Comparison of ENCODE assay signal across 24 cellular contexts in the genomic region with DNA sequence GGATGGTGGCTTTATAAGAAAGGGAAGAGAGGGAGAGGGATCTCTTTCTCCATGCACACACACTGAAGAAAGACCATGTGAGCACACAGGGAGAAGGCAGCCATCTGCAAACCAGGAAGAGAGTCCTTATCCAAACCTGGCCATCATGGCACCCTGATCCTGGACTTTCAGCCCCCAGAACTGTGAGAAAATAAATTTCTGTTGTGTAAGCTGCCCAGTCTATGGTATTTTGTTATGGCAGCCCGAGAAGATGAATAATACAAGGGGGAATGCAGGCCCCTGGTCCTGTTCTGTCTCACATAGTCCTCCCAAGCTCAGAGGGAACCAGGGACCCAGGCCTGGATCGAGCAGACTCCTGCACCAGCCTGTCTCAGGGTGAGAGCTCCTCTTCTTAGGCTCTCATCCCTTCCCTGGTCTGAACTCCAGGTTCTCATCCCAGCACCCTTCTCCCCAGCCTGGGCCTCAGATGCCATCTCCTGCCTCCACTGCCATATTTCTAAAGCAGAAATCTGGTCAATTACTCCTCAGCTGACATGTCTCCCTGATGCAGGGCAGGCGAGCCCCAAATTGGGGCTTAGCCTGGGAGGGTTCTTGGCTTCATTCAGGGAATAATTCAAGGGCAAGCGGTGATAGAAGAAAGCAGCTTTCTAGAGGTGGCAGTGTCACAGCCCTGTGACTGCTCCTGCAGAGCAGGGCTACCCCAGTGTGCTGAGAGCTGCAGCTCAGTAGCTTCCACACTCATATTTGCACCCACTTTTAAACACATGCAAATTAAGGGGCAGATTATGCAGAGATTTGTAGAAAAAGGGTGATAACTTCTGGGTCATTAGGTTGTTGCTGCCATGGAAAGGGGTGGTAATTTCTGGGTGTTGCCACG. TPM values are rescaled to one million over a fixed set of nuclear protein-coding genes. Genes with fewer than 3 reads are reported as not detected.
DNase-seq lines count a peak whose midpoint lies in the region; ATAC-seq, FAIRE-seq and TF ChIP-seq lines count a peak whose summit lies in the region.
"Had no signal": no experiment of that assay in that cellular context is flagged by ENCODE, and none has a peak within 500 bp of the region (broad histone marks: within the 10 kb centered on the region; RNA-seq: fewer than 3 reads in every experiment).

No MANE protein-coding gene starts in this region.

- WGBS in A549 (ENCODE audit: missing lambda C conversion rate), result 53% methylated on average over 5 of the region's 5 CpGs
- WGBS in mesodermal cell (ENCODE audit: insufficient coverage in 2 of 2), 2 experiments, result 94 to 100% methylated on average over 4 of the region's 5 CpGs
- WGBS in testis, 2 donors, result 82 to 95% methylated on average over 5 of the region's 5 CpGs

- intact Hi-C loops in testis (cut with DNase I; ENCODE audit: low total_unique reads), result no loop called here

- no peaks in the 10 kb centered on the region for H3K27me3 ChIP-seq in testis
- H3K27me3 ChIP-seq: gastrocnemius medialis, tibial nerve had no signal

- TF ChIP-seq CTCF in A549 (IDR thresholded peaks at IDR 0.05) (no peak), RWPE1 (conservative IDR thresholded peaks at IDR 0.05; ENCODE audit: low read depth) (no peak), choroid plexus epithelial cell (conservative IDR thresholded peaks at IDR 0.05; ENCODE audit: low read depth, low read length) (no peak), testis (IDR thresholded peaks at IDR 0.05) (no peak)

- CTCF ChIA-PET in A549 (lab: Yijun Ruan, JAX) (interaction anchor here (0.6 to 37.5 kb wide), 16 partner anchors 11 to 114 kb away, joined by 3 to 822 read pairs (median 5); partner anchors contain the start of gene IGFBP4), RWPE1 (lab: Yijun Ruan, JAX) (interaction anchor here (0.6 to 0.8 kb wide), 2 partner anchors 61 to 82 kb away, joined by 3 read pairs; no protein-coding TSS in a partner anchor)

- peak; percentile 80 for FAIRE-seq in A549 (lab: Jason Lieb, UNC)

- POLR2A ChIA-PET in A549 (lab: Yijun Ruan, JAX), result interaction anchor here (0.5 to 12.0 kb wide), 16 partner anchors 8 to 421 kb away, joined by 3 to 177 read pairs (median 4); no protein-coding TSS in a partner anchor
- POLR2A ChIA-PET in RWPE1 (lab: Yijun Ruan, JAX; ENCODE audit: low non-redundant PET), result interaction anchor here (0.7 kb wide), 1 partner anchor 83 kb away, joined by 3 read pairs; no protein-coding TSS in a partner anchor

- DNase-seq in A549 (ENCODE audit: low read depth in 1 of 2, low spot score in 1 of 2) (peak in 1 of 2 experiments; percentile 72), RWPE1 (ENCODE audit: low spot score) (no peak), choroid plexus epithelial cell (ENCODE audit: low read depth) (peak; percentile 67), testis (no peak), DMS114 treated with DMSO at 0.1 percent for 48 hours (lab: John Stamatoyannopoulos, UW; ENCODE audit: unreplicated experiment) (no peak), AG20443 (ENCODE audit: low spot score) (no peak)
- DNase-seq in activated CD4-positive, alpha-beta T cell treated with anti-CD3 and anti-CD28 coated beads, Interleukin-2, amount 50 U/mL, for 4 hours, result no peak
- DNase-seq: ACHN; activated CD4-positive, CD25-positive, alpha-beta regulatory T cell; activated gamma-delta T cell treated with Interleukin-2 at 50 U/mL for 16 hours; CD8-positive, alpha-beta memory T cell; gastrocnemius medialis; GOT3; lower lobe of right lung; NCI-H1092; NCI-H82; stimulated activated CD4-positive, alpha-beta T cell treated with anti-CD3 and anti-CD28 coated beads, Interleukin-4, amount 100 ng/mL, for 1 hour; stimulated activated CD8-positive, alpha-beta memory T cell treated with anti-CD3 and anti-CD28 coated beads, Interleukin-4, amount 100 ng/mL, for 48 hours; T-helper 1 cell had no signal

- no peak for TF ChIP-seq POLR2A in A549 (IDR thresholded peaks at IDR 0.05; ENCODE audit: low read length)
- no peak for TF ChIP-seq POLR2A in testis (IDR thresholded peaks at IDR 0.05)

- H3K27ac ChIP-seq in A549 (peak overlapping the region; percentile 96 to 97), RWPE1 (peak overlapping the region; percentile 89), mesodermal cell (ENCODE audit: low read depth, low read length, severe bottlenecking) (peak overlapping the region; percentile 37), testis (no peak overlapping the region)
- H3K27ac ChIP-seq: gastrocnemius medialis, lower lobe of right lung had no signal

- peak; percentile 6 to 30; a peak in 4 of 6 replicates for ATAC-seq in A549
- ATAC-seq: gastrocnemius medialis, lower lobe of right lung, sciatic nerve had no signal

- H3K36me3 ChIP-seq in mesodermal cell (ENCODE audit: control insufficient read depth, insufficient read depth, low read length) (no peaks in the 10 kb centered on the region), testis (ENCODE audit: low read depth, missing control alignments) (no peaks in the 10 kb centered on the region)
- H3K36me3 ChIP-seq: gastrocnemius medialis, lower lobe of right lung, tibial nerve had no signal

- TF ChIP-seq RAD21 in A549 (conservative IDR thresholded peaks at IDR 0.05 in 1 of 2, IDR thresholded peaks at IDR 0.05 in 1 of 2), result 0 out of 5 replicates have a peak, but pooled peaks of 1 of the 2 experiments have one; percentile 1

- no peak for TF ChIP-seq EP300 in A549 (IDR thresholded peaks at IDR 0.05)

- H3K4me1 ChIP-seq in A549 (peaks cover 78% of the 10 kb centered on the region), mesodermal cell (ENCODE audit: control insufficient read depth, insufficient read depth, low read length, poor library complexity, severe bottlenecking) (peaks cover 19% of the 10 kb centered on the region), testis (peaks cover 42% of the 10 kb centered on the region)

- H3K9me3 ChIP-seq in A549, result no peaks in the 10 kb centered on the region
- H3K9me3 ChIP-seq in mesodermal cell (ENCODE audit: control insufficient read depth, low read length), result peaks cover 6% of the 10 kb centered on the region
- no peaks in the 10 kb centered on the region for H3K9me3 ChIP-seq in testis
- H3K9me3 ChIP-seq: gastrocnemius medialis, lower lobe of right lung, tibial nerve had no signal

- no peak overlapping the region for H3K4me3 ChIP-seq in A549
- no peak overlapping the region for H3K4me3 ChIP-seq in choroid plexus epithelial cell (ENCODE audit: low read depth, low read length)
- H3K4me3 ChIP-seq in mesodermal cell (ENCODE audit: extremely low read depth, insufficient read depth, low read length, poor library complexity, severe bottlenecking), result no peak overlapping the region
- H3K4me3 ChIP-seq in testis, result no peak overlapping the region
- H3K4me3 ChIP-seq: gastrocnemius medialis, lower lobe of right lung, tibial nerve had no signal

- H3K4me2 ChIP-seq in A549, result peak overlapping the region; percentile 47

TF ChIP-seq in A549, 52 proteins besides CTCF, POLR2A, EP300 and RAD21 (continues in another document):
- TF ChIP-seq, protein P1, sequence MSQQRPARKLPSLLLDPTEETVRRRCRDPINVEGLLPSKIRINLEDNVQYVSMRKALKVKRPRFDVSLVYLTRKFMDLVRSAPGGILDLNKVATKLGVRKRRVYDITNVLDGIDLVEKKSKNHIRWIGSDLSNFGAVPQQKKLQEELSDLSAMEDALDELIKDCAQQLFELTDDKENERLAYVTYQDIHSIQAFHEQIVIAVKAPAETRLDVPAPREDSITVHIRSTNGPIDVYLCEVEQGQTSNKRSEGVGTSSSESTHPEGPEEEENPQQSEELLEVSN (IDR thresholded peaks at IDR 0.05; ENCODE audit: borderline replicate concordance, low read depth), result no peak
- TF ChIP-seq, protein P2, sequence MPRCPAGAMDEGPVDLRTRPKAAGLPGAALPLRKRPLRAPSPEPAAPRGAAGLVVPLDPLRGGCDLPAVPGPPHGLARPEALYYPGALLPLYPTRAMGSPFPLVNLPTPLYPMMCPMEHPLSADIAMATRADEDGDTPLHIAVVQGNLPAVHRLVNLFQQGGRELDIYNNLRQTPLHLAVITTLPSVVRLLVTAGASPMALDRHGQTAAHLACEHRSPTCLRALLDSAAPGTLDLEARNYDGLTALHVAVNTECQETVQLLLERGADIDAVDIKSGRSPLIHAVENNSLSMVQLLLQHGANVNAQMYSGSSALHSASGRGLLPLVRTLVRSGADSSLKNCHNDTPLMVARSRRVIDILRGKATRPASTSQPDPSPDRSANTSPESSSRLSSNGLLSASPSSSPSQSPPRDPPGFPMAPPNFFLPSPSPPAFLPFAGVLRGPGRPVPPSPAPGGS (IDR thresholded peaks at IDR 0.05), result no peak; the same call in 2 of the 3 replicates
- TF ChIP-seq JUNB (IDR thresholded peaks at IDR 0.05) (no peak), ESRRA (IDR thresholded peaks at IDR 0.05; ENCODE audit: borderline replicate concordance, low read length) (no peak), HOXB5 (CRISPR knock-in tag; IDR thresholded peaks at IDR 0.05) (peak; percentile 46)

RNA-seq across cellular contexts. Expression of gene IGFBP4, which starts 28.8 kb away (rescaled TPM):
- 1,080 and 1,577 TPM in 2 replicates for polyA plus RNA-seq in A549 (2011; rRNA removed)
- polyA plus RNA-seq in A549 (2012; cell fraction: cytosol; rRNA removed), result 1,069 and 1,422 TPM in 2 replicates
- 982 and 1,044 TPM in 2 replicates for polyA plus RNA-seq in A549 (2012; cell fraction: nucleus; rRNA removed)
- polyA plus RNA-seq in A549 (2017; fragmentation: RNase III; extraction: RNeasy Plus Mini Kit Qiagen cat#74134 plus additional on column Dnase treatment), result 1,501 to 1,941 TPM (median 1,829 TPM) in 3 replicates
- 1,444 and 1,452 TPM in 2 replicates for polyA minus RNA-seq in A549 (2011; rRNA and poly(A)+ RNA removed)
- 445 TPM for polyA plus RNA-seq in mesodermal cell (2013, experiment 1 of 2)
- 332 TPM for polyA plus RNA-seq in mesodermal cell (2013, experiment 2 of 2)
- total RNA-seq in testis, result 10 to 100 TPM; 67.9 to 76.7 TPM
- polyA plus RNA-seq in testis (ENCODE audit: insufficient read depth, low read depth, low replicate concordance), result 317 TPM

RNA-seq across cellular contexts. Expression of gene TNS4, which starts 29.3 kb away (rescaled TPM):
- polyA plus RNA-seq in A549 (2011; rRNA removed) (24.2 and 45.9 TPM in 2 replicates), A549 (2017; fragmentation: RNase III; extraction: RNeasy Plus Mini Kit Qiagen cat#74134 plus additional on column Dnase treatment) (61.6 to 75.9 TPM (median 73.5 TPM) in 3 replicates), testis (ENCODE audit: insufficient read depth, low read depth, low replicate concordance) (0.09 TPM)
- 18.0 and 30.2 TPM in 2 replicates for polyA plus RNA-seq in A549 (2012; cell fraction: cytosol; rRNA removed)
- polyA plus RNA-seq in A549 (2012; cell fraction: nucleus; rRNA removed), result 83.8 and 125 TPM in 2 replicates
- 62.8 and 79.7 TPM in 2 replicates for polyA minus RNA-seq in A549 (2011; rRNA and poly(A)+ RNA removed)
- not detected for polyA plus RNA-seq in mesodermal cell (2013, experiment 1 of 2)
- polyA plus RNA-seq in mesodermal cell (2013, experiment 2 of 2), result not detected
- under 1 TPM; 0.12 to 0.16 TPM for total RNA-seq in testis
- total RNA-seq: RPMI7951 had no signal
- polyA plus RNA-seq: IgD-negative memory B cell had no signal

RNA-seq across cellular contexts. Expression of gene TOP2A, which starts 54.4 kb away (rescaled TPM):
- polyA plus RNA-seq in A549 (2011; rRNA removed), result 273 and 416 TPM in 2 replicates
- polyA plus RNA-seq in A549 (2012; cell fraction: cytosol; rRNA removed), result 78.4 and 82.0 TPM in 2 replicates
- polyA plus RNA-seq in A549 (2012; cell fraction: nucleus; rRNA removed), result 75.2 and 121 TPM in 2 replicates
- polyA plus RNA-seq in A549 (2017; fragmentation: RNase III; extraction: RNeasy Plus Mini Kit Qiagen cat#74134 plus additional on column Dnase treatment), result 210 to 241 TPM (median 226 TPM) in 3 replicates
- polyA minus RNA-seq in A549 (2011; rRNA and poly(A)+ RNA removed), result 83.1 and 83.3 TPM in 2 replicates
- polyA plus RNA-seq in mesodermal cell (2013, experiment 1 of 2), result 189 TPM
- polyA plus RNA-seq in mesodermal cell (2013, experiment 2 of 2), result 212 TPM
- 10 to 100 TPM; 65.0 to 94.9 TPM for total RNA-seq in testis
- 75.3 TPM for polyA plus RNA-seq in testis (ENCODE audit: insufficient read depth, low read depth, low replicate concordance)
- polyA plus RNA-seq: IgD-negative memory B cell had no signal

Comparison
In these comparisons a context has a peak if more than half of its experiments do, and no peak if none do; other contexts are left out.
1. H3K27ac ChIP-seq: peak in A549 (2 of 2), RWPE1 (single experiment) and mesodermal cell (single experiment); none in testis (0 of 2).
2. RNA of gene TNS4, which starts 29.3 kb away (polyA plus RNA-seq): 18.0 to 125 TPM in A549; 0.09 TPM in testis (single experiment); every median in the first group is over 10 times any median in the second.